ENCODE assay signal across 8 cellular contexts in the genomic region with DNA sequence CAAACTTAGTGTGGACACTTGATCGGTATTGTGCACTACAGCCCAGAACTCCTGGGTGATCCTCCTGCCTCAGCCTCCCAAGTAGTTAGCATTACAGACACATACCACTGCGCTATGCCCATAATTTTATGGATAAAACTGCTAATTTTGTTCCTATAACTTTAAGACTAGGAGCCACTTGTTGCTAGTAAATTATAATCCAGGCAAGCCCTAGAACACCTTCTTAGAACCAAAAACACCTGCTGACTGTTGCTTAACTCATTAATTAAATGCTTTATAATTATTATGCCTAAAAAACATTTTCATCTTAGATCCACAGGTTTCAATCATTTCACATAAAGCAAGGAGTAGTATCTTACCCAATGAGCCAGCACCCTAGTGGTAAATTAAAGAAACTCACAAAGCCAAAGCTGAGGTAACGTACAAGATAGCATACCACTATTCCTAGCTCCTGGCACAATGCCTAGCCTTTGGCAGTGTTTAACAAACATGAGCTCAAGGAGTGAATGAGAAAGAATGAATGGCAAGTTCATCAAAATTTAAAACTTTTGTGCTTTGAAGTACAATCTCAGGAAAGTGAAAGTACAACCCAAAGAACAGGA. TPM values are rescaled to one million over a fixed set of nuclear protein-coding genes. Genes with fewer than 3 reads are reported as not detected.
DNase-seq lines count a peak whose midpoint lies in the region; ATAC-seq, FAIRE-seq and TF ChIP-seq lines count a peak whose summit lies in the region.

No MANE protein-coding gene starts in this region.

- DNase-seq in ELR (ENCODE audit: low read depth), result peak; percentile 71
- peak; percentile 68 for DNase-seq in LNCaP clone FGC (ENCODE audit: low read depth)
- DNase-seq in astrocyte (ENCODE audit: low read depth), result peak; percentile 78
- peak; percentile 71 for DNase-seq in HepG2 (ENCODE audit: low spot score)
- DNase-seq in CD4-positive, alpha-beta T cell, result no peak
- no peak for DNase-seq in NCI-H748 treated with DMSO at 0.1 percent for 48 hours (lab: John Stamatoyannopoulos, UW)

- H3K4me3 Mint-ChIP-seq in astrocyte (ENCODE audit: unreplicated experiment), result no peak overlapping the region
- no peak overlapping the region for H3K4me3 Mint-ChIP-seq in CD4-positive, alpha-beta T cell

- no peak for TF ChIP-seq RAD21 in HepG2 (CRISPR knock-in tag; IDR thresholded peaks at IDR 0.05)

- TF ChIP-seq EP300 in HepG2 (IDR thresholded peaks at IDR 0.05; ENCODE audit: low read depth in 2 of 2, low read length in 2 of 2), result no peak
- TF ChIP-seq EP300 in HepG2 (CRISPR knock-in tag; IDR thresholded peaks at IDR 0.05; ENCODE audit: borderline replicate concordance), result no peak

- H3K4me1 ChIP-seq in astrocyte (ENCODE audit: insufficient read depth, low read length) (no peaks in the 10 kb centered on the region), HepG2 (ENCODE audit: insufficient read depth, low read length) (peaks cover 32% of the 10 kb centered on the region)

- no peak for TF ChIP-seq POLR2A in HepG2 (IDR thresholded peaks at IDR 0.05; ENCODE audit: insufficient read depth in 1 of 2, low read depth in 2 of 2, low read length in 2 of 2)

- H2AFZ ChIP-seq in astrocyte (ENCODE audit: low read depth, low read length), result no peak overlapping the region
- no peak overlapping the region for H2AFZ ChIP-seq in HepG2 (ENCODE audit: low read length)

- no peaks in the 10 kb centered on the region for H3K9me3 Mint-ChIP-seq in astrocyte (ENCODE audit: unreplicated experiment)
- H3K9me3 Mint-ChIP-seq in CD4-positive, alpha-beta T cell, result no peaks in the 10 kb centered on the region

- peak; percentile 76 for ATAC-seq in HepG2
- ATAC-seq in CD4-positive, alpha-beta T cell (ENCODE audit: poor library complexity), result no peak
- ATAC-seq in HG02870 (IDR thresholded peaks at IDR 0.05; ENCODE audit: unreplicated experiment), result no peak
- no peak for ATAC-seq in HG02623 (IDR thresholded peaks at IDR 0.05; ENCODE audit: unreplicated experiment)

- H3K4me3 ChIP-seq in LNCaP clone FGC (ENCODE audit: low read depth, low read length), result no peak overlapping the region
- no peak overlapping the region for H3K4me3 ChIP-seq in astrocyte (ENCODE audit: insufficient read depth, low read depth, low read length)
- H3K4me3 ChIP-seq in HepG2 (replicated peaks in 1 of 3; ENCODE audit: insufficient read depth in 1 of 3, low read depth in 2 of 3, low read length in 3 of 3), result no peak overlapping the region

- intact Hi-C loops in HepG2 (cut with micrococcal nuclease; ENCODE audit: unreplicated experiment), result no loop called here
- intact Hi-C loops in CD4-positive, alpha-beta T cell (cut with DNase I, micrococcal nuclease), result loop anchor here in 1 of 2 experiments (10.0 kb wide), 1 partner anchor 640 kb away; the partner anchor contains the start of gene FCHO2

- H3K27me3 ChIP-seq in astrocyte (ENCODE audit: insufficient read depth, low read length), result no peaks in the 10 kb centered on the region
- no peaks in the 10 kb centered on the region; a peak in 1 of 5 replicates for H3K27me3 ChIP-seq in HepG2 (ENCODE audit: control insufficient read depth in 1 of 2, insufficient read depth in 2 of 2, low read length in 2 of 2)
- no peaks in the 10 kb centered on the region for H3K27me3 ChIP-seq in CD4-positive, alpha-beta T cell (ENCODE audit: control insufficient read depth, insufficient read depth, low read length)

- H4K20me1 ChIP-seq in astrocyte (ENCODE audit: insufficient read depth, low read length) (peaks cover 5% of the 10 kb centered on the region), HepG2 (ENCODE audit: insufficient read depth, low read length) (no peaks in the 10 kb centered on the region; the same call in 1 of the 2 replicates)

- H3K27ac ChIP-seq in astrocyte (ENCODE audit: low read depth, low read length) (no peak overlapping the region), HepG2 (ENCODE audit: extremely low read length, insufficient read depth, low read length) (no peak overlapping the region)
- no peak overlapping the region for H3K27ac ChIP-seq in CD4-positive, alpha-beta T cell (ENCODE audit: low read depth, low read length)

- in situ Hi-C loops in HepG2 (cut with HindIII; ENCODE audit: extremely low pct_ligation_motif_present, low pct_unique_long_range_greater_than_20kb), result loop anchor here (25.0 kb wide), 1 partner anchor 527 kb away; no protein-coding TSS in a partner anchor

- H3K79me2 ChIP-seq in astrocyte (ENCODE audit: insufficient read depth, low read length) (peaks cover 54% of the 10 kb centered on the region), HepG2 (ENCODE audit: insufficient read depth, low read length) (peaks cover 42% of the 10 kb centered on the region)

- no peak overlapping the region for H3K9ac ChIP-seq in astrocyte (ENCODE audit: low read length)
- no peak overlapping the region for H3K9ac ChIP-seq in HepG2 (ENCODE audit: insufficient read depth, low read depth, low read length)

- H3K36me3 ChIP-seq in astrocyte (ENCODE audit: insufficient read depth, low read length) (peaks cover 6% of the 10 kb centered on the region), HepG2 (replicated peaks in 1 of 2; ENCODE audit: control insufficient read depth in 1 of 2, insufficient read depth in 2 of 2, low read length in 2 of 2) (peaks cover 2 to 29% of the 10 kb centered on the region in 2 experiments)

- no peaks in the 10 kb centered on the region for H3K36me3 Mint-ChIP-seq in astrocyte (ENCODE audit: low read depth, unreplicated experiment)
- H3K36me3 Mint-ChIP-seq in CD4-positive, alpha-beta T cell (ENCODE audit: low read depth), result peaks cover 53% of the 10 kb centered on the region

- WGBS in HepG2 (ENCODE audit: low lambda C conversion rate), result 91% methylated on average over 3 of the region's 3 CpGs

- CTCF ChIA-PET in HepG2 (lab: Yijun Ruan, JAX; ENCODE audit: low intra/inter-chr PET ratio, low total read pairs), result no interaction called here
- CTCF ChIA-PET in CD4-positive, alpha-beta T cell (lab: Charles Lee), result no interaction called here

- BruUV-seq in HepG2 (replicated peaks; lab: Mats Ljungman, UMichigan), result no TSS peak

- POLR2A ChIA-PET in HepG2 (lab: Yijun Ruan, JAX), result no interaction called here
- POLR2A ChIA-PET in CD4-positive, alpha-beta T cell (lab: Charles Lee), result no interaction called here

- H3K4me2 ChIP-seq in astrocyte (ENCODE audit: low read length), result no peak overlapping the region
- peak overlapping the region; percentile 8; the same call in 1 of the 2 replicates for H3K4me2 ChIP-seq in HepG2 (ENCODE audit: low read depth, low read length)

- H3K9me3 ChIP-seq in astrocyte (ENCODE audit: insufficient read depth, low read depth, low read length) (no peaks in the 10 kb centered on the region), HepG2 (ENCODE audit: low read length) (no peaks in the 10 kb centered on the region)
- H3K9me3 ChIP-seq in CD4-positive, alpha-beta T cell (ENCODE audit: control insufficient read depth, low read length), result no peaks in the 10 kb centered on the region

- no peak for FAIRE-seq in astrocyte (lab: Jason Lieb, UNC)
- no peak for FAIRE-seq in HepG2 (lab: Jason Lieb, UNC)

- H3K27me3 Mint-ChIP-seq in astrocyte (ENCODE audit: low read depth, unreplicated experiment), result no peaks in the 10 kb centered on the region
- no peaks in the 10 kb centered on the region for H3K27me3 Mint-ChIP-seq in CD4-positive, alpha-beta T cell

- no peaks in the 10 kb centered on the region for H3K4me1 Mint-ChIP-seq in astrocyte (ENCODE audit: low read depth, unreplicated experiment)
- H3K4me1 Mint-ChIP-seq in CD4-positive, alpha-beta T cell (ENCODE audit: low read depth), result peaks cover 29% of the 10 kb centered on the region

- TF ChIP-seq CTCF in LNCaP clone FGC (IDR thresholded peaks at IDR 0.05; ENCODE audit: control insufficient read depth, extremely low read depth, insufficient read depth), result 0 out of 2 replicates have a peak, but pooled peaks have one; percentile 10
- TF ChIP-seq CTCF in astrocyte (IDR thresholded peaks at IDR 0.05; ENCODE audit: insufficient read depth, low read depth, low read length), result peak; percentile 50
- TF ChIP-seq CTCF in HepG2 (CRISPR knock-in tag; IDR thresholded peaks at IDR 0.05), result no peak
- no peak for TF ChIP-seq CTCF in CD4-positive, alpha-beta T cell (IDR thresholded peaks at IDR 0.05)

- no peak overlapping the region for H3K27ac Mint-ChIP-seq in astrocyte (ENCODE audit: unreplicated experiment)
- H3K27ac Mint-ChIP-seq in CD4-positive, alpha-beta T cell, result no peak overlapping the region

RNA-seq across cellular contexts. Expression of gene MRPS27, which starts 5.4 kb away (rescaled TPM):
- total RNA-seq in astrocyte (37.0 and 43.6 TPM in 2 replicates), HepG2 (2016; rRNA removed; fragmentation: Illumina TruSeq; extraction: Trizol) (115 and 139 TPM in 2 replicates)
- 17.5 and 21.2 TPM in 2 replicates for total RNA-seq in HepG2 (2016; cell fraction: cytosol; rRNA removed; fragmentation: Illumina TruSeq; extraction: Trizol; ENCODE audit: low read depth)
- 116 and 136 TPM in 2 replicates for total RNA-seq in HepG2 (2016; cell fraction: insoluble cytoplasmic fraction; rRNA removed; fragmentation: Illumina TruSeq; extraction: Trizol)
- 84.2 and 94.1 TPM in 2 replicates for total RNA-seq in HepG2 (2016; cell fraction: membrane; rRNA removed; fragmentation: Illumina TruSeq; extraction: Trizol)
- total RNA-seq in HepG2 (2016; cell fraction: nucleus; rRNA removed; fragmentation: Illumina TruSeq; extraction: Trizol), result 105 and 107 TPM in 2 replicates
- 69.9 and 71.8 TPM in 2 replicates for polyA plus RNA-seq in HepG2 (2011; rRNA removed)
- 61.9 and 69.4 TPM in 2 replicates for polyA plus RNA-seq in HepG2 (2011; cell fraction: cytosol; rRNA removed)
- polyA plus RNA-seq in HepG2 (2011; cell fraction: nucleus; rRNA removed), result 35.6 and 40.4 TPM in 2 replicates
- polyA plus RNA-seq in HepG2 (2012), result 50.1 and 50.6 TPM in 2 replicates
- 15.3 and 16.9 TPM in 2 replicates for polyA plus RNA-seq in HepG2 (2016; cell fraction: cytosol; fragmentation: Illumina TruSeq; extraction: Trizol; ENCODE audit: low read depth)
- polyA plus RNA-seq in HepG2 (2016; cell fraction: insoluble cytoplasmic fraction; fragmentation: Illumina TruSeq; extraction: Trizol; ENCODE audit: low read depth), result 115 and 117 TPM in 2 replicates
- 55.5 and 63.7 TPM in 2 replicates for polyA plus RNA-seq in HepG2 (2016; cell fraction: membrane; fragmentation: Illumina TruSeq; extraction: Trizol; ENCODE audit: low read depth)
- polyA plus RNA-seq in HepG2 (2016; cell fraction: nucleus; fragmentation: Illumina TruSeq; extraction: Trizol; ENCODE audit: insufficient read depth, low read depth), result 77.0 and 147 TPM in 2 replicates
- 215 and 246 TPM in 2 replicates for polyA minus RNA-seq in HepG2 (2011; rRNA and poly(A)+ RNA removed; ENCODE audit: low replicate concordance)
- polyA minus RNA-seq in HepG2 (2011; cell fraction: cytosol; rRNA and poly(A)+ RNA removed), result 76.1 and 103 TPM in 2 replicates
- 93.1 and 114 TPM in 2 replicates for polyA minus RNA-seq in HepG2 (2011; cell fraction: nucleus; rRNA and poly(A)+ RNA removed)
- 10 to 100 TPM; 25.0 to 26.1 TPM for total RNA-seq in CD4-positive, alpha-beta T cell

RNA-seq across cellular contexts. Expression of gene PTCD2, which starts 5.5 kb away (rescaled TPM):
- total RNA-seq in astrocyte (11.4 and 13.5 TPM in 2 replicates), HepG2 (2016; rRNA removed; fragmentation: Illumina TruSeq; extraction: Trizol) (6.4 and 7.0 TPM in 2 replicates)
- 1.2 and 1.8 TPM in 2 replicates for total RNA-seq in HepG2 (2016; cell fraction: cytosol; rRNA removed; fragmentation: Illumina TruSeq; extraction: Trizol; ENCODE audit: low read depth)
- 7.0 and 9.2 TPM in 2 replicates for total RNA-seq in HepG2 (2016; cell fraction: insoluble cytoplasmic fraction; rRNA removed; fragmentation: Illumina TruSeq; extraction: Trizol)
- total RNA-seq in HepG2 (2016; cell fraction: membrane; rRNA removed; fragmentation: Illumina TruSeq; extraction: Trizol), result 3.4 TPM in 2 replicates
- total RNA-seq in HepG2 (2016; cell fraction: nucleus; rRNA removed; fragmentation: Illumina TruSeq; extraction: Trizol), result 11.4 and 14.2 TPM in 2 replicates
- polyA plus RNA-seq in HepG2 (2011; rRNA removed), result 5.3 and 5.5 TPM in 2 replicates
- polyA plus RNA-seq in HepG2 (2011; cell fraction: cytosol; rRNA removed), result 2.2 and 3.7 TPM in 2 replicates
- 9.0 and 11.4 TPM in 2 replicates for polyA plus RNA-seq in HepG2 (2011; cell fraction: nucleus; rRNA removed)
- 3.9 and 4.5 TPM in 2 replicates for polyA plus RNA-seq in HepG2 (2012)
- polyA plus RNA-seq in HepG2 (2016; cell fraction: cytosol; fragmentation: Illumina TruSeq; extraction: Trizol; ENCODE audit: low read depth), result 0.70 and 0.74 TPM in 2 replicates
- 8.3 and 9.4 TPM in 2 replicates for polyA plus RNA-seq in HepG2 (2016; cell fraction: insoluble cytoplasmic fraction; fragmentation: Illumina TruSeq; extraction: Trizol; ENCODE audit: low read depth)
- 1.6 and 2.1 TPM in 2 replicates for polyA plus RNA-seq in HepG2 (2016; cell fraction: membrane; fragmentation: Illumina TruSeq; extraction: Trizol; ENCODE audit: low read depth)
- 13.3 and 14.0 TPM in 2 replicates for polyA plus RNA-seq in HepG2 (2016; cell fraction: nucleus; fragmentation: Illumina TruSeq; extraction: Trizol; ENCODE audit: insufficient read depth, low read depth)
- polyA minus RNA-seq in HepG2 (2011; rRNA and poly(A)+ RNA removed; ENCODE audit: low replicate concordance), result 6.7 and 16.5 TPM in 2 replicates
- 2.5 and 3.2 TPM in 2 replicates for polyA minus RNA-seq in HepG2 (2011; cell fraction: cytosol; rRNA and poly(A)+ RNA removed)
- 19.2 and 20.8 TPM in 2 replicates for polyA minus RNA-seq in HepG2 (2011; cell fraction: nucleus; rRNA and poly(A)+ RNA removed)
- total RNA-seq in CD4-positive, alpha-beta T cell, result 1 to 10 TPM; 2.9 to 3.3 TPM

Comparison
In these comparisons a context has a peak if more than half of its experiments do, and no peak if none do; other contexts are left out.
1. DNase-seq: peak in ELR (single experiment), LNCaP clone FGC (single experiment), astrocyte (single experiment) and HepG2 (single experiment); none in CD4-positive, alpha-beta T cell (0 of 10) and NCI-H748 treated with DMSO at 0.1 percent for 48 hours (single experiment).
2. CTCF ChIP-seq: peak in LNCaP clone FGC (single experiment) and astrocyte (single experiment); none in HepG2 (single experiment) and CD4-positive, alpha-beta T cell (single experiment).